18 cellular contexts compared by ENCODE assay signal in the genomic region with DNA sequence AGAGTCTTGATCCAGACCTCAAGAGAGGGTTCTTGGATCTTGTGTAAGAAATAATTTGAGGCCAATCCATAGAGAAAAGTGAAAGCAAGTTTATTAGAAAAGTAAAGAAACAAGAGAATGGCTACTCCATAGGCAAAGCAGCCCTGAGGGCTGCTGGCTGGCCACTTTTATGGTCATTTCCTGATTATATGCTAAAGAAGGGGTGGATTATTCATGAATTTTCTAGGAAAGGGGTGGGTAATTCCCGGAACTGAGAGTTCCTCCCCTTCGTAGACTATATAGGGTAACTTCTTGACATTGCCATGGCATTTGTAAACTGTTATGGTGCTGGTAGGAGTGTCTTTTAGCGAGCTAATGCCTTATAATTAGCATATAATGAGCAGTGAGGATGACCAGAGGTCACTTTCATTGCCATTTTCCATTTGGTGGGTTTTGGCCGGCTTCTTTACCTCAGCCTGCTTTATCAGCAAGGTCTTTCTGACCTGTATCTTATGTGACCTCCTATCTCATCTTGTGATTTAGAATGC. TPM values are rescaled to one million over a fixed set of nuclear protein-coding genes. Genes with fewer than 3 reads are reported as not detected.
DNase-seq lines count a peak whose midpoint lies in the region; ATAC-seq and TF ChIP-seq lines count a peak whose summit lies in the region.
"Had no signal": no experiment of that assay in that cellular context is flagged by ENCODE, and none has a peak within 500 bp of the region (broad histone marks: within the 10 kb centered on the region; RNA-seq: fewer than 3 reads in every experiment).

No MANE protein-coding gene starts in this region.

- intact Hi-C loops in psoas muscle (cut with DNase I), result no loop called here

- peaks cover 4 to 5% of the 10 kb centered on the region in 2 donors for H3K9me3 Mint-ChIP-seq in activated naive CD4-positive, alpha-beta T cell treated with anti-CD3 and anti-CD28 coated beads, Interleukin-2, amount 50 U/mL, for 72 hours

- peaks cover 20% of the 10 kb centered on the region for H3K4me1 ChIP-seq in HUES64 (ENCODE audit: insufficient read depth, low read length)
- peaks cover 31% of the 10 kb centered on the region for H3K4me1 ChIP-seq in adipocyte (ENCODE audit: control insufficient read depth, insufficient read depth, low read length)
- peaks cover 49% of the 10 kb centered on the region for H3K4me1 ChIP-seq in psoas muscle

- H3K27ac Mint-ChIP-seq in activated naive CD4-positive, alpha-beta T cell treated with anti-CD3 and anti-CD28 coated beads, Interleukin-2, amount 50 U/mL, for 72 hours, result no peak overlapping the region

- 79% methylated on average over 4 of the region's 4 CpGs for WGBS in HUES64
- WGBS in psoas muscle, 3 donors, result 31 to 33% (median 31%) methylated on average over 4 of the region's 4 CpGs

- H3K9ac ChIP-seq in HUES64 (ENCODE audit: low read depth, low read length), result 0 out of 2 replicates have a peak overlapping the region, but pooled peaks have one; percentile 5
- peak overlapping the region; percentile 26 for H3K9ac ChIP-seq in adipocyte (ENCODE audit: low read length)
- H3K9ac ChIP-seq: BLaER1 treated with 17β-estradiol and CSF1 and Interleukin-3, amounts not matched to agents 10 nM and 100 nM had no signal

- no peak overlapping the region for H3K4me3 ChIP-seq in HUES64 (ENCODE audit: low read length)
- no peak overlapping the region for H3K4me3 ChIP-seq in adipocyte (ENCODE audit: low read length)
- H3K4me3 ChIP-seq in psoas muscle, result no peak overlapping the region
- H3K4me3 ChIP-seq: A549; BLaER1 treated with 17β-estradiol and CSF1 and Interleukin-3, amounts not matched to agents 10 nM and 100 nM had no signal

- H3K9me3 ChIP-seq in HUES64 (ENCODE audit: insufficient read depth, low read depth, low read length), result peaks cover 23% of the 10 kb centered on the region
- peaks cover 10% of the 10 kb centered on the region for H3K9me3 ChIP-seq in adipocyte (ENCODE audit: control insufficient read depth, low read length)
- H3K9me3 ChIP-seq in psoas muscle, result no peaks in the 10 kb centered on the region
- H3K9me3 ChIP-seq: A549 had no signal

- peaks cover 22 to 51% of the 10 kb centered on the region in 2 donors for H3K36me3 Mint-ChIP-seq in activated naive CD4-positive, alpha-beta T cell treated with anti-CD3 and anti-CD28 coated beads, Interleukin-2, amount 50 U/mL, for 72 hours

- H3K27ac ChIP-seq in HUES64 (ENCODE audit: low read depth, low read length), result 0 out of 2 replicates have a peak overlapping the region, but pooled peaks have one; percentile 7
- H3K27ac ChIP-seq in psoas muscle, result peak overlapping the region; percentile 98
- H3K27ac ChIP-seq: A549; BLaER1 treated with 17β-estradiol and CSF1 and Interleukin-3, amounts not matched to agents 10 nM and 100 nM had no signal

- no peak for TF ChIP-seq CTCF in psoas muscle (IDR thresholded peaks at IDR 0.05)

- H3K27me3 ChIP-seq in HUES64 (ENCODE audit: insufficient read depth, low read length), result no peaks in the 10 kb centered on the region
- H3K27me3 ChIP-seq in adipocyte (replicated peaks; ENCODE audit: control insufficient read depth, insufficient read depth, low read length), result no peaks in the 10 kb centered on the region
- no peaks in the 10 kb centered on the region for H3K27me3 ChIP-seq in psoas muscle (ENCODE audit: insufficient read depth in 3 of 3, low read length in 2 of 3)
- H3K27me3 ChIP-seq: BLaER1 treated with 17β-estradiol and CSF1 and Interleukin-3, amounts not matched to agents 10 nM and 100 nM had no signal

- DNase-seq in CD1c-positive myeloid dendritic cell (ENCODE audit: extremely low spot score) (peak; percentile 75), adipocyte (ENCODE audit: low read depth) (no peak), psoas muscle (no peak), DMS79 treated with DMSO at 0.1 percent for 48 hours (lab: John Stamatoyannopoulos, UW) (no peak), HCEC 1CT (no peak)
- no peak for DNase-seq in activated naive CD4-positive, alpha-beta T cell treated with anti-CD3 and anti-CD28 coated beads, Interleukin-2, amount 50 U/mL, for 72 hours (ENCODE audit: low spot score in 2 of 2)
- DNase-seq: GOT3; NCI-H1417 treated with DMSO at 0.1 percent for 48 hours; NCI-H1930; NCI-H2171; NCI-H510A; NCI-H748 treated with DMSO at 0.1 percent for 48 hours; NK-92 treated with Interleukin-12 subunit alpha and Interleukin-12 subunit beta, amount 100 ng/mL, for 24 hours; Right ventricle myocardium superior; SW 1271 had no signal

- peaks cover 3% of the 10 kb centered on the region; the same call in 1 of the 2 replicates for H3K36me3 ChIP-seq in HUES64 (ENCODE audit: insufficient read depth, low read length)
- no peaks in the 10 kb centered on the region for H3K36me3 ChIP-seq in adipocyte (ENCODE audit: control insufficient read depth, insufficient read depth, low read length, severe bottlenecking)
- H3K36me3 ChIP-seq in psoas muscle (ENCODE audit: insufficient read depth in 1 of 2, low read depth in 1 of 2), result no peaks in the 10 kb centered on the region

- peak in 1 of 4 donors; percentile 7 for ATAC-seq in psoas muscle
- ATAC-seq in activated naive CD4-positive, alpha-beta T cell treated with anti-CD3 and anti-CD28 coated beads, Interleukin-2, amount 50 U/mL, for 72 hours, result no peak
- ATAC-seq: A549 had no signal

RNA-seq across cellular contexts. Expression of gene DHRS7B, which starts 4.4 kb away (rescaled TPM):
- 19.8 TPM for polyA plus RNA-seq in HUES64 (2013, experiment 1 of 2)
- polyA plus RNA-seq in HUES64 (2013, experiment 2 of 2), result 16.0 TPM
- 10 to 100 TPM; 15.7 to 50.1 (median 37.7) TPM for total RNA-seq in psoas muscle
- polyA plus RNA-seq in psoas muscle, result 10 to 100 TPM; 23.6 to 31.9 (median 26.7) TPM
- total RNA-seq in activated naive CD4-positive, alpha-beta T cell treated with anti-CD3 and anti-CD28 coated beads, Interleukin-2, amount 50 U/mL, for 72 hours, result 10 to 100 TPM; 15.8 to 16.5 TPM
